Comparison of ENCODE assay signal across 8 cellular contexts in the genomic region with DNA sequence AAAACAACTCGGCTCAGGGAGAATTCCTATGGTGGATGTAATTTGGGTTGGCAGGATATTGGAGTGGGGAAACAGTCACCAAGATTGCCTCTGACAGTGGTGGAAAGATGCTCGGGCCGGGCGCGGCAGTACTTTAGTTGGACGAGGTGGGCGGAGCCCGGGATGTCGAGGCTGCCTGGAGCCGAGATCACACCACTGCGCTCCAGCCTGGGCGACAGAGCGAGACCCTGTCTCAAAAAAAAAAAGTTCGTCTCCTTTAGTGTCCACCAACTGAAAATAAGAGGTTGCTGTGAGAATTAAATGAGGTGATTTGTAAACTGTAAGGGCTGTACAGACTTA. TPM values are rescaled to one million over a fixed set of nuclear protein-coding genes. Genes with fewer than 3 reads are reported as not detected.
A peak's percentile ranks its signal among the peaks of the same experiment; 100 is the strongest.
DNase-seq lines count a peak whose midpoint lies in the region; ATAC-seq and TF ChIP-seq lines count a peak whose summit lies in the region.

No MANE protein-coding gene starts in this region.

- H3K27ac ChIP-seq in MM.1S (ENCODE audit: low read length) (peak overlapping the region; percentile 83; the same call in 1 of the 2 replicates), mesendoderm (ENCODE audit: low read depth, low read length) (no peak overlapping the region)

- H2BK120ac ChIP-seq in mesendoderm (ENCODE audit: low read depth, low read length) = no peak overlapping the region

- no peaks in the 10 kb centered on the region for H3K9me2 ChIP-seq in MM.1S (replicated peaks; ENCODE audit: insufficient read depth, low read length)

- H2AK5ac ChIP-seq in mesendoderm (ENCODE audit: low read length) = no peak overlapping the region

- H2BK15ac ChIP-seq in mesendoderm (replicated peaks; ENCODE audit: low read depth) = no peak overlapping the region

- H3K79me2 ChIP-seq in MM.1S (ENCODE audit: low read length) (peaks cover 61% of the 10 kb centered on the region), mesendoderm (ENCODE audit: control insufficient read depth, insufficient read depth, low read length) (peaks cover 19% of the 10 kb centered on the region)

- peak overlapping the region; percentile 65 for H2AFZ ChIP-seq in MM.1S (ENCODE audit: low read length)

- peaks cover 26% of the 10 kb centered on the region for H3F3A ChIP-seq in MM.1S (ENCODE audit: insufficient read depth, low read length)

- H3K4ac ChIP-seq in mesendoderm (ENCODE audit: low read depth, low read length) = peak overlapping the region; percentile 27

- H3K27me3 ChIP-seq in MM.1S (replicated peaks; ENCODE audit: insufficient read depth, low read length) (no peaks in the 10 kb centered on the region), mesendoderm (ENCODE audit: insufficient read depth, low read length, poor library complexity) (no peaks in the 10 kb centered on the region)

- WGBS in mesendoderm (ENCODE audit: extremely low coverage, insufficient coverage, low lambda C conversion rate) = no CpG with 5 or more reads among the region's 14 CpGs

- DNase-seq in MM.1S (peak; percentile 25), ecto neural progenitor cell (ENCODE audit: low spot score) (peak; percentile 61), mesendoderm (peak; percentile 53), middle frontal gyrus (ENCODE audit: extremely low spot score, low spot score) (no peak)
- DNase-seq in activated CD4-positive, alpha-beta T cell treated with anti-CD3 and anti-CD28 coated beads, Interleukin-2, amount 50 U/mL, for 1 hour = peak; percentile 38
- peak; percentile 26 for DNase-seq in stimulated activated CD8-positive, alpha-beta memory T cell treated with anti-CD3 and anti-CD28 coated beads, Interleukin-7, amount 100 ng/mL, for 24 hours (ENCODE audit: low read depth)

- H3K4me3 ChIP-seq in MM.1S (ENCODE audit: low read length) (peak overlapping the region; percentile 89), mesendoderm (ENCODE audit: low read length) (peak overlapping the region; percentile 67)

- H3K79me1 ChIP-seq in mesendoderm (ENCODE audit: low read length) = peaks cover 9% of the 10 kb centered on the region

- H3K23ac ChIP-seq in mesendoderm (ENCODE audit: low read length) = no peak overlapping the region

- no peak overlapping the region for H4K5ac ChIP-seq in mesendoderm (ENCODE audit: low read length)

- H3K4me1 ChIP-seq in MM.1S (ENCODE audit: low read length) (peaks cover 29% of the 10 kb centered on the region), mesendoderm (ENCODE audit: control insufficient read depth, low read depth, low read length) (peaks cover 4% of the 10 kb centered on the region)

- peak overlapping the region; percentile 95 for H3K9ac ChIP-seq in MM.1S (ENCODE audit: low read length)
- peak overlapping the region; percentile 95 for H3K9ac ChIP-seq in mesendoderm (ENCODE audit: low read length)

- H3K56ac ChIP-seq in mesendoderm (ENCODE audit: low read length) = peak overlapping the region; percentile 97

- H4K8ac ChIP-seq in mesendoderm (ENCODE audit: low read depth, low read length) = no peak overlapping the region

- H3K4me2 ChIP-seq in MM.1S (ENCODE audit: low read depth, low read length) = peak overlapping the region; percentile 90
- H3K4me2 ChIP-seq in mesendoderm (ENCODE audit: low read length) = peak overlapping the region; percentile 97

- H4K20me1 ChIP-seq in MM.1S (ENCODE audit: insufficient read depth, low read length) = peaks cover 8% of the 10 kb centered on the region; the same call in 1 of the 2 replicates

- H3K18ac ChIP-seq in mesendoderm (ENCODE audit: low read length) = peak overlapping the region; percentile 22

- peaks cover 8% of the 10 kb centered on the region for H3K36me3 ChIP-seq in MM.1S (replicated peaks; ENCODE audit: insufficient read depth, low read length)
- H3K36me3 ChIP-seq in mesendoderm (ENCODE audit: control insufficient read depth, insufficient read depth, low read length) = peaks cover 4% of the 10 kb centered on the region

- H3K9me3 ChIP-seq in MM.1S (replicated peaks; ENCODE audit: insufficient read depth, low read length) = no peaks in the 10 kb centered on the region

- TF ChIP-seq CTCF in MM.1S (IDR thresholded peaks at IDR 0.05; ENCODE audit: low read length) = no peak

- H2BK5ac ChIP-seq in mesendoderm (ENCODE audit: low read length) = no peak overlapping the region

- ATAC-seq in GM19324 (IDR thresholded peaks at IDR 0.05; ENCODE audit: low FRiP score, unreplicated experiment) (peak; percentile 16), HG03520 (IDR thresholded peaks at IDR 0.05; ENCODE audit: unreplicated experiment) (no peak)

RNA-seq across cellular contexts. Expression of a gene that starts 0.6 kb away (rescaled TPM):
- 156 TPM for polyA plus RNA-seq in mesendoderm (2013, experiment 1 of 2)
- 155 TPM for polyA plus RNA-seq in mesendoderm (2013, experiment 2 of 2)

RNA-seq across cellular contexts. Expression of a gene that starts 41.4 kb away (rescaled TPM):
- 8.1 TPM for polyA plus RNA-seq in mesendoderm (2013, experiment 1 of 2)
- 8.2 TPM for polyA plus RNA-seq in mesendoderm (2013, experiment 2 of 2)
